In the genomic region with DNA sequence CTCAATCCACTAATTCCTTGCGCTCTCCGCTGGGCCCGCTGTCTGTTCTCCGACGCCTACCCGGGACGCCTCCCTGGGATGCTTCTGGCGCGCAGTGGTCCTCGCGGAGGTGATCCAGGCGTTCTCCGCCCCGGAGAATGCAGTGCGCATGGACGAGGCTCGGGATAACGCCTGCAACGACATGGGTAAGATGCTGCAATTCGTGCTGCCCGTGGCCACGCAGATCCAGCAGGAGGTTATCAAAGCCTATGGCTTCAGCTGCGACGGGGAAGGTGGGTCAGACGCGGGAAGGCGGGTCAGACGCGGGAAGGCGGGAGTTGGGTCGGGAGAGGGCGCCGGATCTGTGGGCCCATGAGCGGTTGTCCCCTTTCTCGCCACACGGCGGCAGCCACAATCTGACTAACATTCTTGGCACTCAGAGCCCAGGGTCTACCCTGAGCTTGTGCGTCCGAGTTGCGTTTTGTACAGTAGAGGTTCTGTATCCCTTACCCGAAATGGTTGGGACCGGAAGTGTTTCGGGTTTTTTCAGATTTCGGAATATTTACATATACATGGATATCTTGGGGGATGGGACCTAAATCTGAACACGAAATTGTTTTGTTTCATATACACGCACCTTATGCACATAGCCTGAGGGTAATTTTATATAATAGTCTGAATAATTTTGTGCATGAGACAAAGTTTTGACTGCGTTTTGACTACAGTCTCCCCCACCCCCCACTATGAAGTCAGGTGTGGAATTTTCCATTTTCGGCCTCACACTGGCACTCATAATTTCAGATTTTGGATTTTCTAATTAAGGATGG, we compare ENCODE assay signal across 8 cellular contexts. TPM values are rescaled to one million over a fixed set of nuclear protein-coding genes. Genes with fewer than 3 reads are reported as not detected.
A peak's percentile ranks its signal among the peaks of the same experiment; 100 is the strongest.
DNase-seq lines count a peak whose midpoint lies in the region; ATAC-seq and TF ChIP-seq lines count a peak whose summit lies in the region.

No MANE protein-coding gene starts in this region.

- peak; percentile 53 for ATAC-seq in HG02642 (IDR thresholded peaks at IDR 0.05; ENCODE audit: poor library complexity, unreplicated experiment)
- peak; percentile 70 to 78 (median 72) for ATAC-seq in heart left ventricle
- ATAC-seq in upper lobe of right lung: peak; percentile 81

- H3K4me1 ChIP-seq in adrenal gland (replicated peaks in 1 of 2) (peaks cover 20 to 58% of the 10 kb centered on the region in 2 donors), heart left ventricle (peaks cover 0 to 64% (median 30%) of the 10 kb centered on the region in 12 donors), upper lobe of right lung (peaks cover 43% of the 10 kb centered on the region)

- peak overlapping the region; percentile 43 to 68 (median 58) for H3K4me3 ChIP-seq in adrenal gland
- H3K4me3 ChIP-seq in heart left ventricle: peak overlapping the region; percentile 52 to 86 (median 78)
- peak overlapping the region; percentile 62 for H3K4me3 ChIP-seq in upper lobe of right lung

- peak; percentile 88 for DNase-seq in NCI-H1417 treated with DMSO at 0.1 percent for 48 hours (lab: John Stamatoyannopoulos, UW)
- DNase-seq in T follicular helper cell (ENCODE audit: low read depth): peak; percentile 83
- peak; percentile 93 to 98 (median 96) for DNase-seq in adrenal gland
- DNase-seq in heart left ventricle: peak; percentile 94 to 96 (median 95)
- peak; percentile 87 to 99 (median 93) for DNase-seq in posterior cingulate gyrus
- peak; percentile 96 for DNase-seq in upper lobe of right lung

- intact Hi-C loops in adrenal gland (cut with DNase I) (no loop called here), heart left ventricle (cut with DNase I) (loop anchor here (1.0 to 10.0 kb wide), 15 partner anchors 17 to 168 kb away; a partner anchor contains a TSS), posterior cingulate gyrus (cut with DNase I) (loop anchor here (1.0 to 10.0 kb wide), 3 partner anchors 21 to 244 kb away; a partner anchor contains a TSS), upper lobe of right lung (cut with DNase I) (loop anchor here (10.0 kb wide), 1 partner anchor 160 kb away; a partner anchor contains a TSS)

- H3K36me3 ChIP-seq in adrenal gland (replicated peaks in 1 of 2) (no peaks in the 10 kb centered on the region), heart left ventricle (peaks cover 0 to 42% (median 32%) of the 10 kb centered on the region in 9 donors), upper lobe of right lung (peaks cover 18% of the 10 kb centered on the region)

- TF ChIP-seq POLR2A in adrenal gland (IDR thresholded peaks at IDR 0.05) (peak in 1 of 2 donors; percentile 67), heart left ventricle (IDR thresholded peaks at IDR 0.05) (peak in 1 of 2 donors; percentile 28)

- H3K9me3 ChIP-seq in adrenal gland (replicated peaks in 1 of 3): no peaks in the 10 kb centered on the region
- no peaks in the 10 kb centered on the region for H3K9me3 ChIP-seq in heart left ventricle
- H3K9me3 ChIP-seq in upper lobe of right lung: no peaks in the 10 kb centered on the region

- peak; percentile 81 for TF ChIP-seq CTCF in GM12801 (IDR thresholded peaks at IDR 0.05; ENCODE audit: extremely low read depth, insufficient read length)
- peak; percentile 58 to 97 (median 92) for TF ChIP-seq CTCF in adrenal gland (IDR thresholded peaks at IDR 0.05)
- TF ChIP-seq CTCF in heart left ventricle (IDR thresholded peaks at IDR 0.05): peak; percentile 68 to 96 (median 86)
- peak; percentile 89 for TF ChIP-seq CTCF in upper lobe of right lung (IDR thresholded peaks at IDR 0.05)

- 2 to 8% (median 3%) methylated on average over 11 to 48 of the region's 48 CpGs for WGBS in adrenal gland, 4 donors
- WGBS in heart left ventricle, 4 donors: 2 to 3% (median 3%) methylated on average over 45 to 48 of the region's 48 CpGs

- H3K27ac ChIP-seq in adrenal gland: peak overlapping the region; percentile 95 to 97 (median 95)
- peak overlapping the region; percentile 91 to 100 (median 98) for H3K27ac ChIP-seq in heart left ventricle
- peak overlapping the region; percentile 93 for H3K27ac ChIP-seq in upper lobe of right lung

- H3K27me3 ChIP-seq in adrenal gland (no peaks in the 10 kb centered on the region), heart left ventricle (no peaks in the 10 kb centered on the region), upper lobe of right lung (no peaks in the 10 kb centered on the region)

RNA-seq across cellular contexts. Expression of a gene that starts 0.8 kb away (rescaled TPM):
- total RNA-seq in adrenal gland (100 to 1,000 TPM; 152 to 505 (median 289) TPM), heart left ventricle (100 to 1,000 TPM; 108 to 394 (median 167) TPM), upper lobe of right lung (197 TPM)
- polyA plus RNA-seq in adrenal gland (100 to 1,000 TPM in 2 of 3 donors, 10 to 100 TPM in 1; 58.4 to 335 (median 271) TPM), heart left ventricle (100 to 1,000 TPM; 258 to 460 TPM)

RNA-seq across cellular contexts. Expression of a gene that starts 1.0 kb away (rescaled TPM):
- total RNA-seq in adrenal gland (not detected), heart left ventricle (not detected), upper lobe of right lung (not detected)
- polyA plus RNA-seq in adrenal gland (not detected), heart left ventricle (not detected)

RNA-seq across cellular contexts. Expression of a gene that starts 6.6 kb away (rescaled TPM):
- total RNA-seq in adrenal gland (10 to 100 TPM; 24.5 to 86.2 (median 63.5) TPM), heart left ventricle (10 to 100 TPM in 2 of 9 donors, 1 to 10 TPM in 7; 3.5 to 63.2 (median 5.9) TPM), upper lobe of right lung (154 TPM)
- polyA plus RNA-seq in adrenal gland (100 to 1,000 TPM in 2 of 3 donors, 10 to 100 TPM in 1; 36.2 to 204 (median 127) TPM), heart left ventricle (1 to 10 TPM; 6.6 to 6.7 TPM)

RNA-seq across cellular contexts. Expression of a gene that starts 16.8 kb away (rescaled TPM):
- total RNA-seq in adrenal gland (100 to 1,000 TPM in 4 of 8 donors, 10 to 100 TPM in 4; 51.0 to 263 (median 110) TPM), heart left ventricle (10 to 100 TPM; 38.4 to 82.9 (median 67.2) TPM), upper lobe of right lung (149 TPM)
- polyA plus RNA-seq in adrenal gland (100 to 1,000 TPM in 2 of 3 donors, 10 to 100 TPM in 1; 57.4 to 482 (median 258) TPM), heart left ventricle (10 to 100 TPM; 61.3 to 65.6 TPM)

RNA-seq across cellular contexts. Expression of a gene that starts 25.9 kb away (rescaled TPM):
- total RNA-seq in adrenal gland (100 to 1,000 TPM; 158 to 344 (median 227) TPM), heart left ventricle (100 to 1,000 TPM; 128 to 189 (median 152) TPM), upper lobe of right lung (126 TPM)
- polyA plus RNA-seq in adrenal gland (100 to 1,000 TPM; 128 to 222 (median 131) TPM), heart left ventricle (100 to 1,000 TPM; 112 to 192 TPM)

Comparison
In these comparisons a context has a peak if more than half of its experiments do, and no peak if none do; other contexts are left out.
1. Peak in every context shown above with its lines: DNase-seq, ATAC-seq, H3K4me3 ChIP-seq and H3K27ac ChIP-seq.
2. intact Hi-C loops: an anchor here in heart left ventricle (1.0 to 10.0 kb wide), posterior cingulate gyrus (1.0 to 10.0 kb wide) and upper lobe of right lung (10.0 kb wide); none called in adrenal gland.